7 cellular contexts compared by ENCODE assay signal in the genomic region with DNA sequence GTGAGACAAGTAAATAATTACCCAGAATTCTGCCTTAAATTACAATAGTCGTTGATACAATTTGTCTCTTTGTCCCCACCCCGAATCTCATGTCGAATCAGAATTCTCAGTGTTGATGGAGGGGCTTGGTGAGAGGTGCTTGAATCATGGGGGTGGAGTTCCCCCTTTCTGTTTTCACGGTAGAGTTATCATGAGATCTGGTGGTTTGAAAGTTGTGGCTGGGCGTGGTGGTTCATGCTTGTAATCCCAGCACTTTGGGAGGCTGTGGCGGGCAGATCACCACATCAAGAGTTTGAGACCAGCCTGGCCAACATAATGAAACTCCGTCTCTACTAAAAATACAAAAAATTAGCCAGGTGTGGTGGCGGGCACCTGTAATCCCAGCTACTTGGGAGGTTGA.
DNase-seq lines count a peak whose midpoint lies in the region; ATAC-seq, FAIRE-seq and TF ChIP-seq lines count a peak whose summit lies in the region.
"Not testable (repeated sequence)": the region's sequence is repeated elsewhere in the genome, so short reads cannot be mapped to it uniquely, and the experiment has no call there.

No MANE protein-coding gene starts in this region.

- not testable (repeated sequence) for H3K9ac ChIP-seq in astrocyte (ENCODE audit: low read length)

- intact Hi-C loops in activated T-helper 2 cell treated with anti-CD3 and anti-CD28 coated beads, Interferon-gamma antibody, Interleukin-2, Interleukin-4, amounts not matched to agents 10 μg/mL and 5 μg/mL and 100 μg/mL, durations not matched to agents 14 hours and 24 hours and 36 hours (cut with micrococcal nuclease), result loop anchor here (1.0 kb wide), 1 partner anchor 10 kb away; no protein-coding TSS in a partner anchor

- H3K36me3 Mint-ChIP-seq in activated CD8-positive, alpha-beta memory T cell treated with anti-CD3 and anti-CD28 coated beads, Interleukin-2, amount 10 ng/mL, durations not matched to agents 7 days and 5 days, result peaks cover 22% of the 10 kb centered on the region
- H3K36me3 Mint-ChIP-seq in activated T-helper 2 cell treated with anti-CD3 and anti-CD28 coated beads, Interferon-gamma antibody, Interleukin-2, Interleukin-4, amounts not matched to agents 10 μg/mL and 5 μg/mL and 100 μg/mL, durations not matched to agents 14 hours and 24 hours and 36 hours (ENCODE audit: low read depth), result peaks cover 28% of the 10 kb centered on the region
- H3K36me3 Mint-ChIP-seq in astrocyte (ENCODE audit: low read depth, unreplicated experiment); stimulated activated effector memory CD8-positive, alpha-beta T cell treated with anti-CD3 and anti-CD28 coated beads, Interleukin-12 subunit alpha, Interleukin-12 subunit beta, amount 100 ng/mL, for 72 hours: not testable (repeated sequence)

- not testable (repeated sequence) for H3K27me3 ChIP-seq in astrocyte (ENCODE audit: insufficient read depth, low read length); neutrophil

- not testable (repeated sequence) for H3K36me3 ChIP-seq in astrocyte (ENCODE audit: insufficient read depth, low read length); neutrophil

- not testable (repeated sequence) for H3K4me2 ChIP-seq in astrocyte (ENCODE audit: low read length)

- not testable (repeated sequence) for H2AFZ ChIP-seq in astrocyte (ENCODE audit: low read depth, low read length)

- not testable (repeated sequence) for H4K20me1 ChIP-seq in astrocyte (ENCODE audit: insufficient read depth, low read length)

- DNase-seq in KBM-7, result peak; percentile 17
- peak; percentile 53 for DNase-seq in activated CD4-positive, alpha-beta T cell treated with anti-CD3 and anti-CD28 coated beads for 48 hours
- not testable (repeated sequence) for DNase-seq in activated CD8-positive, alpha-beta memory T cell treated with anti-CD3 and anti-CD28 coated beads, Interleukin-2, amount 10 ng/mL, durations not matched to agents 7 days and 5 days; astrocyte (ENCODE audit: low read depth); stimulated activated effector memory CD8-positive, alpha-beta T cell treated with anti-CD3 and anti-CD28 coated beads, Interleukin-12 subunit alpha, Interleukin-12 subunit beta, amount 100 ng/mL, for 72 hours (ENCODE audit: low spot score in 2 of 2)
- peak; percentile 28 for DNase-seq in activated T-helper 2 cell treated with anti-CD3 and anti-CD28 coated beads, Interferon-gamma antibody, Interleukin-2, Interleukin-4, amounts not matched to agents 10 μg/mL and 5 μg/mL and 100 μg/mL, durations not matched to agents 14 hours and 24 hours and 36 hours (ENCODE audit: low spot score)

- CTCF ChIA-PET in activated CD8-positive, alpha-beta memory T cell treated with anti-CD3 and anti-CD28 coated beads, Interleukin-2, amount 10 ng/mL, durations not matched to agents 7 days and 5 days (lab: Charles Lee), result not testable (repeated sequence)

- H3K4me3 ChIP-seq in astrocyte (ENCODE audit: insufficient read depth, low read depth, low read length); neutrophil (ENCODE audit: low read depth in 1 of 2, low read length in 1 of 2): not testable (repeated sequence)

- H3K9me3 ChIP-seq in astrocyte (ENCODE audit: insufficient read depth, low read depth, low read length); neutrophil: not testable (repeated sequence)

- H3K4me1 Mint-ChIP-seq in activated CD8-positive, alpha-beta memory T cell treated with anti-CD3 and anti-CD28 coated beads, Interleukin-2, amount 10 ng/mL, durations not matched to agents 7 days and 5 days, result peaks cover 24% of the 10 kb centered on the region
- H3K4me1 Mint-ChIP-seq in activated T-helper 2 cell treated with anti-CD3 and anti-CD28 coated beads, Interferon-gamma antibody, Interleukin-2, Interleukin-4, amounts not matched to agents 10 μg/mL and 5 μg/mL and 100 μg/mL, durations not matched to agents 14 hours and 24 hours and 36 hours (ENCODE audit: low read depth), result peaks cover 44% of the 10 kb centered on the region
- H3K4me1 Mint-ChIP-seq in astrocyte (ENCODE audit: low read depth, unreplicated experiment), result not testable (repeated sequence)
- H3K4me1 Mint-ChIP-seq in stimulated activated effector memory CD8-positive, alpha-beta T cell treated with anti-CD3 and anti-CD28 coated beads, Interleukin-12 subunit alpha, Interleukin-12 subunit beta, amount 100 ng/mL, for 72 hours, result peaks cover 38% of the 10 kb centered on the region

- not testable (repeated sequence) for H3K27me3 Mint-ChIP-seq in activated CD8-positive, alpha-beta memory T cell treated with anti-CD3 and anti-CD28 coated beads, Interleukin-2, amount 10 ng/mL, durations not matched to agents 7 days and 5 days; activated T-helper 2 cell treated with anti-CD3 and anti-CD28 coated beads, Interferon-gamma antibody, Interleukin-2, Interleukin-4, amounts not matched to agents 10 μg/mL and 5 μg/mL and 100 μg/mL, durations not matched to agents 14 hours and 24 hours and 36 hours (ENCODE audit: low read depth); astrocyte (ENCODE audit: low read depth, unreplicated experiment)

- H3K4me1 ChIP-seq in astrocyte (ENCODE audit: insufficient read depth, low read length), result not testable (repeated sequence)
- peaks cover 63 to 65% of the 10 kb centered on the region in 2 experiments for H3K4me1 ChIP-seq in neutrophil (ENCODE audit: control insufficient read depth in 1 of 2, insufficient read depth in 1 of 2, low read depth in 1 of 2, low read length in 1 of 2)

- TF ChIP-seq CTCF in astrocyte (IDR thresholded peaks at IDR 0.05; ENCODE audit: insufficient read depth, low read depth, low read length); neutrophil (IDR thresholded peaks at IDR 0.05): not testable (repeated sequence)

- peak overlapping the region; percentile 33 for H3K27ac Mint-ChIP-seq in activated CD8-positive, alpha-beta memory T cell treated with anti-CD3 and anti-CD28 coated beads, Interleukin-2, amount 10 ng/mL, durations not matched to agents 7 days and 5 days
- not testable (repeated sequence) for H3K27ac Mint-ChIP-seq in activated T-helper 2 cell treated with anti-CD3 and anti-CD28 coated beads, Interferon-gamma antibody, Interleukin-2, Interleukin-4, amounts not matched to agents 10 μg/mL and 5 μg/mL and 100 μg/mL, durations not matched to agents 14 hours and 24 hours and 36 hours
- peak overlapping the region; percentile 59 for H3K27ac Mint-ChIP-seq in astrocyte (ENCODE audit: unreplicated experiment)
- peak overlapping the region; percentile 41 for H3K27ac Mint-ChIP-seq in stimulated activated effector memory CD8-positive, alpha-beta T cell treated with anti-CD3 and anti-CD28 coated beads, Interleukin-12 subunit alpha, Interleukin-12 subunit beta, amount 100 ng/mL, for 72 hours

- not testable (repeated sequence) for ATAC-seq in activated CD8-positive, alpha-beta memory T cell treated with anti-CD3 and anti-CD28 coated beads, Interleukin-2, amount 10 ng/mL, durations not matched to agents 7 days and 5 days
- peak; percentile 94 for ATAC-seq in stimulated activated effector memory CD8-positive, alpha-beta T cell treated with anti-CD3 and anti-CD28 coated beads, Interleukin-12 subunit alpha, Interleukin-12 subunit beta, amount 100 ng/mL, for 72 hours

- H3K4me3 Mint-ChIP-seq in activated CD8-positive, alpha-beta memory T cell treated with anti-CD3 and anti-CD28 coated beads, Interleukin-2, amount 10 ng/mL, durations not matched to agents 7 days and 5 days; activated T-helper 2 cell treated with anti-CD3 and anti-CD28 coated beads, Interferon-gamma antibody, Interleukin-2, Interleukin-4, amounts not matched to agents 10 μg/mL and 5 μg/mL and 100 μg/mL, durations not matched to agents 14 hours and 24 hours and 36 hours (ENCODE audit: low read depth); astrocyte (ENCODE audit: unreplicated experiment); stimulated activated effector memory CD8-positive, alpha-beta T cell treated with anti-CD3 and anti-CD28 coated beads, Interleukin-12 subunit alpha, Interleukin-12 subunit beta, amount 100 ng/mL, for 72 hours: not testable (repeated sequence)

- in situ Hi-C loops in KBM-7 (cut with MboI; ENCODE audit: low pct_unique_long_range_greater_than_20kb, low sequenced_read_pairs), result not testable (repeated sequence)

- not testable (repeated sequence) for H3K27ac ChIP-seq in astrocyte (ENCODE audit: low read depth, low read length)
- H3K27ac ChIP-seq in neutrophil, result peak overlapping the region; percentile 87

- not testable (repeated sequence) for H3K9me3 Mint-ChIP-seq in activated CD8-positive, alpha-beta memory T cell treated with anti-CD3 and anti-CD28 coated beads, Interleukin-2, amount 10 ng/mL, durations not matched to agents 7 days and 5 days (ENCODE audit: low read depth); astrocyte (ENCODE audit: unreplicated experiment); stimulated activated effector memory CD8-positive, alpha-beta T cell treated with anti-CD3 and anti-CD28 coated beads, Interleukin-12 subunit alpha, Interleukin-12 subunit beta, amount 100 ng/mL, for 72 hours
- peaks cover 39% of the 10 kb centered on the region for H3K9me3 Mint-ChIP-seq in activated T-helper 2 cell treated with anti-CD3 and anti-CD28 coated beads, Interferon-gamma antibody, Interleukin-2, Interleukin-4, amounts not matched to agents 10 μg/mL and 5 μg/mL and 100 μg/mL, durations not matched to agents 14 hours and 24 hours and 36 hours

- FAIRE-seq in astrocyte (lab: Jason Lieb, UNC), result not testable (repeated sequence)

- H3K79me2 ChIP-seq in astrocyte (ENCODE audit: insufficient read depth, low read length), result not testable (repeated sequence)
